Comparison of ENCODE assay signal across 26 cellular contexts in genomic region chr11:134199531-134199930, GRCh38.
"Had no signal": no experiment of that assay in that cellular context is flagged by ENCODE, and none has a peak within 500 bp of the region (broad histone marks: within the 10 kb centered on the region; RNA-seq: fewer than 3 reads in every experiment).

No MANE protein-coding gene starts in this region.

- H3K4me1 ChIP-seq: esophagus muscularis mucosa, foreskin keratinocyte, gastroesophageal sphincter, heart left ventricle, left ventricle myocardium inferior, lower lobe of right lung had no signal

- H3K9me3 Mint-ChIP-seq: immature natural killer cell, mesothelial cell of epicardium, naive B cell had no signal

- H2AFZ ChIP-seq: hepatocyte had no signal

- H3K4me3 Mint-ChIP-seq: immature natural killer cell, mesothelial cell of epicardium, naive B cell had no signal

- H3K4me1 Mint-ChIP-seq: mesothelial cell of epicardium, naive B cell had no signal

- ATAC-seq: foreskin keratinocyte, gastroesophageal sphincter, heart left ventricle, left colon, left lobe of liver, lower lobe of right lung, mucosa of descending colon had no signal

- H3K4me3 ChIP-seq: coronary artery, dorsolateral prefrontal cortex, esophagus muscularis mucosa, gastroesophageal sphincter, heart left ventricle, hepatocyte, left ventricle myocardium inferior, lower lobe of right lung, mucosa of descending colon had no signal

- FAIRE-seq: colon, endothelial cell of umbilical vein, frontal cortex, kidney had no signal

- H3K27ac ChIP-seq: coronary artery, dorsolateral prefrontal cortex, esophagus muscularis mucosa, foreskin keratinocyte, gastroesophageal sphincter, heart left ventricle, hepatocyte, left ventricle myocardium inferior, lower lobe of right lung had no signal

- H3K4me2 ChIP-seq: hepatocyte had no signal

- H3K27me3 ChIP-seq: dorsolateral prefrontal cortex, esophagus muscularis mucosa, foreskin keratinocyte, gastroesophageal sphincter, heart left ventricle, hepatocyte had no signal

- H3K79me2 ChIP-seq: hepatocyte had no signal

- H3K9me3 ChIP-seq: esophagus muscularis mucosa, gastroesophageal sphincter, heart left ventricle, left ventricle myocardium inferior, lower lobe of right lung, mucosa of descending colon had no signal

- DNase-seq: dermis blood vessel endothelial cell; dorsolateral prefrontal cortex; effector CD4-positive, alpha-beta T cell; effector memory CD4-positive, alpha-beta T cell; foreskin keratinocyte; heart left ventricle; hypothalamus; immature natural killer cell; islet precursor cell; kidney; kidney glomerular epithelial cell; left colon; left ventricle myocardium inferior; lower lobe of right lung; mesenchymal stem cell; mucosa of descending colon; naive B cell had no signal

- H3K27ac Mint-ChIP-seq: mesothelial cell of epicardium, naive B cell had no signal

- H3K27me3 Mint-ChIP-seq: naive B cell had no signal
